10 cellular contexts compared by ENCODE assay signal in the genomic region with DNA sequence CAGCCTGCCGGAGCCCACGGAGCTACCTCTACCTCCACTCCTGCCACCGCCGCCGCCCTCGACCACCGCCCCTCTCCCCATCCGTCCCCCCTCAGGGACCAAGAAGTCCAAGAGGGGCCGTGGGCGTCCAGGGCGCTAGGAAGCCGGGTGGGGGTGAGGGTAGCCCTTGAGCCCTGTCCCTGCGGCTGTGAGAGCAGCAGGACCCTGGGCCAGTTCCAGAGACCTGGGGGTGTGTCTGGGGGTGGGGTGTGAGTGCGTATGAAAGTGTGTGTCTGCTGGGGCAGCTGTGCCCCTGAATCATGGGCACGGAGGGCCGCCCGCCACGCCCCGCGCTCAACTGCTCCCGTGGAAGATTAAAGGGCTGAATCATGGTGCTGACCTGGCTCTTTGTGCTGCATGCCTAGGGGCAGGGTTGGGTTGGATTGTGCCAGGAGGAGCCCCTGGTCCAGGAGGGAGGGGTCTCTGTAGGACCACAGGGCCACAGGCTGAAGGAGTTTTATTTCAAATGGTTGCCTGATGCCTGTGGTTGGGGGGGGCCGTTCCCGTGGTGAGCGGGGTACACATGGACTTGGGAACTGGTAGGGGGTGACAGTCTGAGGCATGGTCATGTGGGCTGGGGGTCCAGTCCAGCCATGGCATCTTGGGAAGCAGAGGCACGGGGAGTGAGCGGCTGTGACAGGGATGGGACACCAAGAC. TPM values are rescaled to one million over a fixed set of nuclear protein-coding genes. Genes with fewer than 3 reads are reported as not detected.
DNase-seq lines count a peak whose midpoint lies in the region; ATAC-seq and TF ChIP-seq lines count a peak whose summit lies in the region.
"Had no signal": no experiment of that assay in that cellular context is flagged by ENCODE, and none has a peak within 500 bp of the region (broad histone marks: within the 10 kb centered on the region; RNA-seq: fewer than 3 reads in every experiment).

No MANE protein-coding gene starts in this region.

- no peaks in the 10 kb centered on the region for H3K4me1 ChIP-seq in HAP-1

- H3K4me1 Mint-ChIP-seq in T-cell: peaks cover 60 to 74% (median 64%) of the 10 kb centered on the region in 3 donors

- no peak for TF ChIP-seq CTCF in epithelial cell of esophagus (IDR thresholded peaks at IDR 0.05; ENCODE audit: insufficient read depth, low read depth, low read length, missing control alignments)

- ATAC-seq in T-cell (replicated peaks in 1 of 4) (no peak), HG02571 (IDR thresholded peaks at IDR 0.05; ENCODE audit: unreplicated experiment) (no peak)

- peak overlapping the region; percentile 91 to 99 (median 92) for H3K4me3 Mint-ChIP-seq in T-cell

- no peaks in the 10 kb centered on the region for H3K27me3 ChIP-seq in HAP-1 (ENCODE audit: low read depth)

- H3K27ac Mint-ChIP-seq in T-cell: peak overlapping the region; percentile 90 to 95

- H3K36me3 ChIP-seq in HAP-1 (replicated peaks): peaks cover 68% of the 10 kb centered on the region

- CTCF ChIA-PET in T-cell (lab: Charles Lee): no interaction called here

- H3K4me3 ChIP-seq in epithelial cell of esophagus (ENCODE audit: low read length): no peak overlapping the region
- no peak overlapping the region for H3K4me3 ChIP-seq in HAP-1
- H3K4me3 ChIP-seq: SK-N-MC had no signal

- H3K9me3 Mint-ChIP-seq in T-cell: no peaks in the 10 kb centered on the region

- in situ Hi-C loops in HAP-1 (cut with MboI; ENCODE audit: low sequenced_read_pairs): no loop called here

- H3K27me3 Mint-ChIP-seq in T-cell: no peaks in the 10 kb centered on the region

- POLR2A ChIA-PET in T-cell (lab: Charles Lee): no interaction called here

- H3K9me3 ChIP-seq in HAP-1: no peaks in the 10 kb centered on the region

- DNase-seq in stimulated activated CD4-positive, alpha-beta T cell treated with anti-CD3 and anti-CD28 coated beads, Interleukin-4, amount 100 ng/mL, for 24 hours: peak; percentile 33
- DNase-seq in stimulated activated CD4-positive, alpha-beta T cell treated with anti-CD3 and anti-CD28 coated beads, Interleukin-2, amount 100 ng/mL, for 48 hours: no peak
- DNase-seq in T-cell (peak in 4 of 34 experiments; percentile 16 to 33 (median 20)), epithelial cell of esophagus (ENCODE audit: low read depth) (peak; percentile 45), HAP-1 (ENCODE audit: low spot score in 2 of 2) (no peak), NCI-H82 (lab: John Stamatoyannopoulos, UW) (no peak), Kasumi-1 (lab: John Stamatoyannopoulos, UW) (no peak)
- DNase-seq: KG1 had no signal

- peaks cover 12% of the 10 kb centered on the region for H3K36me3 Mint-ChIP-seq in T-cell

RNA-seq across cellular contexts. Expression of a gene that starts 2.3 kb away (rescaled TPM):
- 100 to 1,000 TPM; 192 to 282 (median 256) TPM for total RNA-seq in T-cell

RNA-seq across cellular contexts. Expression of a gene that starts 6.9 kb away (rescaled TPM):
- 10 to 100 TPM; 60.3 to 88.0 (median 81.9) TPM for total RNA-seq in T-cell

RNA-seq across cellular contexts. Expression of a gene that starts 8.1 kb away (rescaled TPM):
- total RNA-seq in T-cell: 10 to 100 TPM; 23.0 to 39.4 (median 30.4) TPM

RNA-seq across cellular contexts. Expression of a gene that starts 17.4 kb away (rescaled TPM):
- total RNA-seq in T-cell: under 1 TPM in 1 of 5 donors, not detected in 4; 0.19 TPM

RNA-seq across cellular contexts. Expression of a gene that starts 19.7 kb away (rescaled TPM):
- total RNA-seq in T-cell: 10 to 100 TPM in 2 of 5 donors, 1 to 10 TPM in 3; 5.5 to 19.1 (median 9.8) TPM

Comparison
In these comparisons a context has a peak if more than half of its experiments do, and no peak if none do; other contexts are left out.
1. DNase-seq: peak in stimulated activated CD4-positive, alpha-beta T cell treated with anti-CD3 and anti-CD28 coated beads, Interleukin-4, amount 100 ng/mL, for 24 hours (single experiment) and epithelial cell of esophagus (single experiment); none in stimulated activated CD4-positive, alpha-beta T cell treated with anti-CD3 and anti-CD28 coated beads, Interleukin-2, amount 100 ng/mL, for 48 hours (0 of 2), HAP-1 (0 of 2), NCI-H82 (single experiment) and Kasumi-1 (0 of 2).